In the genomic region with DNA sequence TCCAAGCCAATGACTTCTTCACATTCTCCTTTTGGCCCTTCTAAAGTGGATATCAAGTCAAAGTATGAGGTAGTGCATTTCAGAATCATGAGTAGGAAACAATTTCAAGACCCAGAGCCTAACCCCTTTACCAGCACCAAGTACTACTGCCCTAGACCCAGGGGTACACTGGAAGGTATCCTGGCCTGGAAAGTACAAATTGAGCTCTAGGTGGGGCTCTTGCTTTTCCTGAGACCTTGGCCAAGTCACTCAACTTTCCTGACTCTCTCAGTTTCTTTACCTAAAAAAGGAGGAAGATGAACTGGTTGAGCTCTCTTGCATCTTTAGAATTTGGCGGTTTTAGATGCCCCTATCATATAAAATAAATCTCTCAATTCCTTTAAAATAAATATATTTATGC, we compare ENCODE assay signal across 10 cellular contexts.
DNase-seq lines count a peak whose midpoint lies in the region; ATAC-seq and TF ChIP-seq lines count a peak whose summit lies in the region.
"Had no signal": no experiment of that assay in that cellular context is flagged by ENCODE, and none has a peak within 500 bp of the region (broad histone marks: within the 10 kb centered on the region; RNA-seq: fewer than 3 reads in every experiment).

No MANE protein-coding gene starts in this region.

- H3K27ac ChIP-seq in DOHH2 (ENCODE audit: low read depth, low read length) (no peak overlapping the region), adrenal gland (no peak overlapping the region)

- H3K4me3 ChIP-seq in DOHH2 (ENCODE audit: low read length) = no peak overlapping the region
- H3K4me3 ChIP-seq in kidney epithelial cell (ENCODE audit: low read depth, low read length) = no peak overlapping the region
- H3K4me3 ChIP-seq in adrenal gland = no peak overlapping the region

- H3K4me2 ChIP-seq in DOHH2 (ENCODE audit: low read length) = no peak overlapping the region

- in situ Hi-C loops in KBM-7 (cut with MboI; ENCODE audit: low pct_unique_long_range_greater_than_20kb, low sequenced_read_pairs) = no loop called here

- ATAC-seq in SK-N-SH treated with all-trans-retinoic acid at 6 μM for 48 hours (peak; percentile 45; the same call in 2 of the 3 replicates), GM21576 (IDR thresholded peaks at IDR 0.05; ENCODE audit: unreplicated experiment) (no peak), HG02981 (IDR thresholded peaks at IDR 0.05; ENCODE audit: unreplicated experiment) (no peak)
- ATAC-seq: effector memory CD8-positive, alpha-beta T cell had no signal

- no peaks in the 10 kb centered on the region for H3K4me1 ChIP-seq in DOHH2 (ENCODE audit: control insufficient read depth, low read length)
- H3K4me1 ChIP-seq in adrenal gland (replicated peaks in 1 of 2) = no peaks in the 10 kb centered on the region

- no peaks in the 10 kb centered on the region for H3K27me3 ChIP-seq in DOHH2 (ENCODE audit: control insufficient read depth, low read length)
- H3K27me3 ChIP-seq in kidney epithelial cell (ENCODE audit: control insufficient read depth, insufficient read depth, low read length) = no peaks in the 10 kb centered on the region
- H3K27me3 ChIP-seq in adrenal gland = no peaks in the 10 kb centered on the region

- no peaks in the 10 kb centered on the region for H4K20me1 ChIP-seq in DOHH2 (ENCODE audit: control insufficient read depth, insufficient read depth, low read depth, low read length)

- H3K9me2 ChIP-seq in DOHH2 (replicated peaks; ENCODE audit: control insufficient read depth, low read length) = no peaks in the 10 kb centered on the region

- no peaks in the 10 kb centered on the region for H3K79me2 ChIP-seq in DOHH2 (ENCODE audit: control insufficient read depth, low read length)

- H3F3A ChIP-seq in DOHH2 (ENCODE audit: control insufficient read depth, insufficient read depth) = no peaks in the 10 kb centered on the region

- intact Hi-C loops in adrenal gland (cut with DNase I) = no loop called here

- H3K9me3 ChIP-seq in DOHH2 (ENCODE audit: control insufficient read depth, insufficient read depth, low read length) (no peaks in the 10 kb centered on the region), adrenal gland (replicated peaks in 1 of 3) (no peaks in the 10 kb centered on the region)

- 63 to 69% (median 67%) methylated on average over 1 of the region's 1 CpG for WGBS in adrenal gland, 4 donors

- H3K36me3 ChIP-seq in DOHH2 (ENCODE audit: control insufficient read depth, low read length) = no peaks in the 10 kb centered on the region
- H3K36me3 ChIP-seq in kidney epithelial cell (ENCODE audit: control insufficient read depth, insufficient read depth, low read length) = no peaks in the 10 kb centered on the region
- no peaks in the 10 kb centered on the region for H3K36me3 ChIP-seq in adrenal gland (replicated peaks in 1 of 2)

- TF ChIP-seq POLR2A in adrenal gland (IDR thresholded peaks at IDR 0.05) = no peak

- TF ChIP-seq CTCF in DOHH2 (IDR thresholded peaks at IDR 0.05; ENCODE audit: low read depth, low read length, poor library complexity, severe bottlenecking) = peak; percentile 17
- peak; percentile 19 for TF ChIP-seq CTCF in kidney epithelial cell (IDR thresholded peaks at IDR 0.05; ENCODE audit: insufficient read depth, low read length, poor library complexity, severe bottlenecking)
- no peak for TF ChIP-seq CTCF in adrenal gland (IDR thresholded peaks at IDR 0.05)

- DNase-seq in KBM-7 = peak; percentile 0
- no peak for DNase-seq in kidney epithelial cell (ENCODE audit: low read depth)
- DNase-seq in stimulated activated naive CD4-positive, alpha-beta T cell treated with Interleukin-2 at 50 U/mL for 16 hours (lab: John Stamatoyannopoulos, UW) = no peak
- DNase-seq in adrenal gland = no peak
- DNase-seq: effector memory CD8-positive, alpha-beta T cell; stimulated activated naive CD4-positive, alpha-beta T cell had no signal

TF ChIP-seq in SK-N-SH treated with all-trans-retinoic acid at 6 μM for 48 hours, 23 proteins besides CTCF, POLR2A, EP300 and RAD21:
- TF ChIP-seq SNAI2 (CRISPR knock-in tag; IDR thresholded peaks at IDR 0.05) = no peak
- TF ChIP-seq ZNF8 (CRISPR knock-in tag; IDR thresholded peaks at IDR 0.05) = no peak
- no peak for TF ChIP-seq ZFP3 (CRISPR knock-in tag; IDR thresholded peaks at IDR 0.05)
- no peak for TF ChIP-seq TOX (CRISPR knock-in tag; IDR thresholded peaks at IDR 0.05; ENCODE audit: borderline replicate concordance)
- no peak for TF ChIP-seq ZFP30 (CRISPR knock-in tag; IDR thresholded peaks at IDR 0.05)
- TF ChIP-seq, protein P1, sequence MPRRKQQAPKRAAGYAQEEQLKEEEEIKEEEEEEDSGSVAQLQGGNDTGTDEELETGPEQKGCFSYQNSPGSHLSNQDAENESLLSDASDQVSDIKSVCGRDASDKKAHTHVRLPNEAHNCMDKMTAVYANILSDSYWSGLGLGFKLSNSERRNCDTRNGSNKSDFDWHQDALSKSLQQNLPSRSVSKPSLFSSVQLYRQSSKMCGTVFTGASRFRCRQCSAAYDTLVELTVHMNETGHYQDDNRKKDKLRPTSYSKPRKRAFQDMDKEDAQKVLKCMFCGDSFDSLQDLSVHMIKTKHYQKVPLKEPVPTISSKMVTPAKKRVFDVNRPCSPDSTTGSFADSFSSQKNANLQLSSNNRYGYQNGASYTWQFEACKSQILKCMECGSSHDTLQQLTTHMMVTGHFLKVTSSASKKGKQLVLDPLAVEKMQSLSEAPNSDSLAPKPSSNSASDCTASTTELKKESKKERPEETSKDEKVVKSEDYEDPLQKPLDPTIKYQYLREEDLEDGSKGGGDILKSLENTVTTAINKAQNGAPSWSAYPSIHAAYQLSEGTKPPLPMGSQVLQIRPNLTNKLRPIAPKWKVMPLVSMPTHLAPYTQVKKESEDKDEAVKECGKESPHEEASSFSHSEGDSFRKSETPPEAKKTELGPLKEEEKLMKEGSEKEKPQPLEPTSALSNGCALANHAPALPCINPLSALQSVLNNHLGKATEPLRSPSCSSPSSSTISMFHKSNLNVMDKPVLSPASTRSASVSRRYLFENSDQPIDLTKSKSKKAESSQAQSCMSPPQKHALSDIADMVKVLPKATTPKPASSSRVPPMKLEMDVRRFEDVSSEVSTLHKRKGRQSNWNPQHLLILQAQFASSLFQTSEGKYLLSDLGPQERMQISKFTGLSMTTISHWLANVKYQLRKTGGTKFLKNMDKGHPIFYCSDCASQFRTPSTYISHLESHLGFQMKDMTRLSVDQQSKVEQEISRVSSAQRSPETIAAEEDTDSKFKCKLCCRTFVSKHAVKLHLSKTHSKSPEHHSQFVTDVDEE (CRISPR knock-in tag; IDR thresholded peaks at IDR 0.05) = no peak
- no peak for TF ChIP-seq ESRRG (CRISPR knock-in tag; IDR thresholded peaks at IDR 0.05)
- TF ChIP-seq, protein P2, sequence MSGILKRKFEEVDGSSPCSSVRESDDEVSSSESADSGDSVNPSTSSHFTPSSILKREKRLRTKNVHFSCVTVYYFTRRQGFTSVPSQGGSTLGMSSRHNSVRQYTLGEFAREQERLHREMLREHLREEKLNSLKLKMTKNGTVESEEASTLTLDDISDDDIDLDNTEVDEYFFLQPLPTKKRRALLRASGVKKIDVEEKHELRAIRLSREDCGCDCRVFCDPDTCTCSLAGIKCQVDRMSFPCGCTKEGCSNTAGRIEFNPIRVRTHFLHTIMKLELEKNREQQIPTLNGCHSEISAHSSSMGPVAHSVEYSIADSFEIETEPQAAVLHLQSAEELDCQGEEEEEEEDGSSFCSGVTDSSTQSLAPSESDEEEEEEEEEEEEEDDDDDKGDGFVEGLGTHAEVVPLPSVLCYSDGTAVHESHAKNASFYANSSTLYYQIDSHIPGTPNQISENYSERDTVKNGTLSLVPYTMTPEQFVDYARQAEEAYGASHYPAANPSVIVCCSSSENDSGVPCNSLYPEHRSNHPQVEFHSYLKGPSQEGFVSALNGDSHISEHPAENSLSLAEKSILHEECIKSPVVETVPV (CRISPR knock-in tag; IDR thresholded peaks at IDR 0.05) = no peak
- no peak for TF ChIP-seq GLIS3 (CRISPR knock-in tag; IDR thresholded peaks at IDR 0.05)
- TF ChIP-seq, protein P3, sequence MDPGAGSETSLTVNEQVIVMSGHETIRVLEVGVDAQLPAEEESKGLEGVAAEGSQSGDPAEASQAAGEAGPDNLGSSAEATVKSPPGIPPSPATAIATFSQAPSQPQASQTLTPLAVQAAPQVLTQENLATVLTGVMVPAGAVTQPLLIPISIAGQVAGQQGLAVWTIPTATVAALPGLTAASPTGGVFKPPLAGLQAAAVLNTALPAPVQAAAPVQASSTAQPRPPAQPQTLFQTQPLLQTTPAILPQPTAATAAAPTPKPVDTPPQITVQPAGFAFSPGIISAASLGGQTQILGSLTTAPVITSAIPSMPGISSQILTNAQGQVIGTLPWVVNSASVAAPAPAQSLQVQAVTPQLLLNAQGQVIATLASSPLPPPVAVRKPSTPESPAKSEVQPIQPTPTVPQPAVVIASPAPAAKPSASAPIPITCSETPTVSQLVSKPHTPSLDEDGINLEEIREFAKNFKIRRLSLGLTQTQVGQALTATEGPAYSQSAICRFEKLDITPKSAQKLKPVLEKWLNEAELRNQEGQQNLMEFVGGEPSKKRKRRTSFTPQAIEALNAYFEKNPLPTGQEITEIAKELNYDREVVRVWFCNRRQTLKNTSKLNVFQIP (CRISPR knock-in tag; IDR thresholded peaks at IDR 0.05; ENCODE audit: borderline replicate concordance, low read depth) = no peak
- no peak for TF ChIP-seq RARB (CRISPR knock-in tag; IDR thresholded peaks at IDR 0.05)
- TF ChIP-seq ZC3H10 (CRISPR knock-in tag; IDR thresholded peaks at IDR 0.05) = no peak
- TF ChIP-seq ISL1 (CRISPR knock-in tag; IDR thresholded peaks at IDR 0.05) = no peak
- no peak for TF ChIP-seq PPARA (CRISPR knock-in tag; IDR thresholded peaks at IDR 0.05; ENCODE audit: borderline replicate concordance)
TF ChIP-seq in SK-N-SH treated with all-trans-retinoic acid at 6 μM for 48 hours: peak in this region for 0.

Comparison
In these comparisons a context has a peak if more than half of its experiments do, and no peak if none do; other contexts are left out.
1. CTCF ChIP-seq: peak in DOHH2 (single experiment) and kidney epithelial cell (single experiment); none in adrenal gland (0 of 6).